29 cellular contexts compared by ENCODE assay signal in the genomic region with DNA sequence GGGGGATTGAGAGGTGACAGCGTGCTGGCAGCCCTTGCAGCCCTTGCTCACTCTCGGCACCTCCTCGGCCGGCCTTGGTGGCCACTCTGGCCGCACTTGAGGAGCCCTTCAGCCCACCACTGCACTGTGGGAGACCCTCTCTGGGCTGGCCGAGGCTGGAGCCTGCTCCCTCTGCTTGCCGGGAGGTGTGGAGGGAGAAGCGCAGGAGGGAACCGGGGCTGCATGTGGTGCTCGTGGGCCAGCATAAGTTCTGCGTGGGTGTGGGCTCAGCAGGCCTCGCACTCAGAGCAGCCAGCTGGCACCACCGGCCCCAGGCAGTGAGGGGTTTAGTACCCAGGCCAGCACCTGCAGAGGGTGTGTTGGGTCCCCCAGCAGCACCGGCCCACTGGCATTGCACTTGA.
"Had no signal": no experiment of that assay in that cellular context is flagged by ENCODE, and none has a peak within 500 bp of the region (broad histone marks: within the 10 kb centered on the region; RNA-seq: fewer than 3 reads in every experiment).

No MANE protein-coding gene starts in this region.

- H3K4me3 ChIP-seq: esophagus squamous epithelium, heart right ventricle, mucosa of descending colon, ovary, right lobe of liver, stomach, testis, tibial artery had no signal

- H3K9me3 Mint-ChIP-seq: type B pancreatic cell had no signal

- H3K4me1 ChIP-seq: esophagus squamous epithelium, heart right ventricle, right lobe of liver, stomach, testis, tibial artery had no signal

- H3K27me3 Mint-ChIP-seq: effector memory CD8-positive, alpha-beta T cell; naive B cell; type B pancreatic cell had no signal

- H3K36me3 ChIP-seq: esophagus squamous epithelium, heart right ventricle, ovary, right lobe of liver, stomach, tibial artery had no signal

- H3K36me3 Mint-ChIP-seq: mesothelial cell of epicardium, naive B cell, type B pancreatic cell had no signal

- H3K27ac ChIP-seq: esophagus squamous epithelium, heart right ventricle, ovary, right lobe of liver, stomach, testis, tibial artery had no signal

- ATAC-seq: effector memory CD8-positive, alpha-beta T cell; heart right ventricle; left ventricle myocardium superior; mucosa of descending colon; right lobe of liver had no signal

- H3K27me3 ChIP-seq: esophagus squamous epithelium, heart right ventricle, ovary, right lobe of liver, stomach, testis, tibial artery had no signal

- H3K9me3 ChIP-seq: ovary, testis, tibial artery had no signal

- H3K4me1 Mint-ChIP-seq: naive B cell, nephron progenitor cell had no signal

- H3K4me3 Mint-ChIP-seq: effector memory CD8-positive, alpha-beta T cell; mesothelial cell of epicardium; naive B cell; nephron progenitor cell; type B pancreatic cell had no signal

- H3K27ac Mint-ChIP-seq: effector memory CD8-positive, alpha-beta T cell; naive B cell; nephron progenitor cell; type B pancreatic cell had no signal

- DNase-seq: cortex of kidney; effector memory CD8-positive, alpha-beta T cell; erythroblast; esophagus squamous epithelium; foreskin melanocyte; glutamatergic neuron; hippocampal formation; kidney glomerular epithelial cell; left ventricle myocardium superior; mesenchymal stem cell; naive B cell; nephron progenitor cell; occipital lobe; ovary; retina; right lobe of liver; small intestine; stimulated activated CD4-positive, alpha-beta T cell treated with anti-CD3 and anti-CD28 coated beads, Interleukin-12 subunit alpha, Interleukin-12 subunit beta, amount 100 ng/mL, for 4 hours; stimulated activated CD4-positive, alpha-beta T cell treated with anti-CD3 and anti-CD28 coated beads, Interleukin-1b, Interleukin-23, amount 100 ng/mL, for 48 hours; stimulated activated CD4-positive, alpha-beta T cell treated with anti-CD3 and anti-CD28 coated beads, Interleukin-4, amount 100 ng/mL, for 1 hour; stimulated activated CD8-positive, alpha-beta memory T cell treated with anti-CD3 and anti-CD28 coated beads, Interleukin-4, amount 100 ng/mL, for 48 hours; stimulated activated naive CD4-positive, alpha-beta T cell treated with Interleukin-2 at 50 U/mL for 16 hours; stomach; testis had no signal
